Comparison of ENCODE assay signal across 1 cellular context in the genomic region with DNA sequence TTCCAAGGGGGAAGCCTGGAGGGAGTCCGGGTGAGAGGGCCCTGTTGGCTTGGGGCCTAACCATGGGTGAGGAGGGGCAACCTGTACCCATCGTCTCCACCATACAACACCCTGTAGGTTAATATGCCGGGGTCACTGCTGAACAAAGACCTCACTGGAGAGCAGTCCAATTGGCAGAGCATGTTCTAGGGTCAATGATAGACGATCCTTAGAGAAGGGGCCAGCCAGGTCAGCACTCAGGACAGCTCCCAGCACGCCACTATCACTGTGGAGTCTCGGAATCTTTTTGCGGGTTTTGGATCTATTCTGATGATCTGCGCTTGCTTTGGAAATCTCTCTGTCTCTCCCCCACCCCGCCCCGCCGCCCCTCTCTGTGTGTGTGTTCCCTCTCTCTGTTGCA.
TF ChIP-seq lines count a peak whose summit lies in the region.

No MANE protein-coding gene starts in this region.

TF ChIP-seq in WTC11, 78 proteins besides CTCF, POLR2A, EP300 and RAD21 (continued from another document):
- TF ChIP-seq TCF7 (CRISPR knock-in tag; IDR thresholded peaks at IDR 0.05; ENCODE audit: low read depth): no peak
- TF ChIP-seq, protein P1, sequence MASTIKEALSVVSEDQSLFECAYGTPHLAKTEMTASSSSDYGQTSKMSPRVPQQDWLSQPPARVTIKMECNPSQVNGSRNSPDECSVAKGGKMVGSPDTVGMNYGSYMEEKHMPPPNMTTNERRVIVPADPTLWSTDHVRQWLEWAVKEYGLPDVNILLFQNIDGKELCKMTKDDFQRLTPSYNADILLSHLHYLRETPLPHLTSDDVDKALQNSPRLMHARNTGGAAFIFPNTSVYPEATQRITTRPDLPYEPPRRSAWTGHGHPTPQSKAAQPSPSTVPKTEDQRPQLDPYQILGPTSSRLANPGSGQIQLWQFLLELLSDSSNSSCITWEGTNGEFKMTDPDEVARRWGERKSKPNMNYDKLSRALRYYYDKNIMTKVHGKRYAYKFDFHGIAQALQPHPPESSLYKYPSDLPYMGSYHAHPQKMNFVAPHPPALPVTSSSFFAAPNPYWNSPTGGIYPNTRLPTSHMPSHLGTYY (CRISPR knock-in tag; IDR thresholded peaks at IDR 0.05): no peak
- no peak for TF ChIP-seq MXD4 (CRISPR knock-in tag; IDR thresholded peaks at IDR 0.05; ENCODE audit: borderline replicate concordance)
- TF ChIP-seq, protein P2, sequence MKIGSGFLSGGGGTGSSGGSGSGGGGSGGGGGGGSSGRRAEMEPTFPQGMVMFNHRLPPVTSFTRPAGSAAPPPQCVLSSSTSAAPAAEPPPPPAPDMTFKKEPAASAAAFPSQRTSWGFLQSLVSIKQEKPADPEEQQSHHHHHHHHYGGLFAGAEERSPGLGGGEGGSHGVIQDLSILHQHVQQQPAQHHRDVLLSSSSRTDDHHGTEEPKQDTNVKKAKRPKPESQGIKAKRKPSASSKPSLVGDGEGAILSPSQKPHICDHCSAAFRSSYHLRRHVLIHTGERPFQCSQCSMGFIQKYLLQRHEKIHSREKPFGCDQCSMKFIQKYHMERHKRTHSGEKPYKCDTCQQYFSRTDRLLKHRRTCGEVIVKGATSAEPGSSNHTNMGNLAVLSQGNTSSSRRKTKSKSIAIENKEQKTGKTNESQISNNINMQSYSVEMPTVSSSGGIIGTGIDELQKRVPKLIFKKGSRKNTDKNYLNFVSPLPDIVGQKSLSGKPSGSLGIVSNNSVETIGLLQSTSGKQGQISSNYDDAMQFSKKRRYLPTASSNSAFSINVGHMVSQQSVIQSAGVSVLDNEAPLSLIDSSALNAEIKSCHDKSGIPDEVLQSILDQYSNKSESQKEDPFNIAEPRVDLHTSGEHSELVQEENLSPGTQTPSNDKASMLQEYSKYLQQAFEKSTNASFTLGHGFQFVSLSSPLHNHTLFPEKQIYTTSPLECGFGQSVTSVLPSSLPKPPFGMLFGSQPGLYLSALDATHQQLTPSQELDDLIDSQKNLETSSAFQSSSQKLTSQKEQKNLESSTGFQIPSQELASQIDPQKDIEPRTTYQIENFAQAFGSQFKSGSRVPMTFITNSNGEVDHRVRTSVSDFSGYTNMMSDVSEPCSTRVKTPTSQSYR (CRISPR knock-in tag; IDR thresholded peaks at IDR 0.05): no peak
- TF ChIP-seq KAT7 (CRISPR knock-in tag; IDR thresholded peaks at IDR 0.05; ENCODE audit: borderline replicate concordance): no peak
- TF ChIP-seq, protein P3, sequence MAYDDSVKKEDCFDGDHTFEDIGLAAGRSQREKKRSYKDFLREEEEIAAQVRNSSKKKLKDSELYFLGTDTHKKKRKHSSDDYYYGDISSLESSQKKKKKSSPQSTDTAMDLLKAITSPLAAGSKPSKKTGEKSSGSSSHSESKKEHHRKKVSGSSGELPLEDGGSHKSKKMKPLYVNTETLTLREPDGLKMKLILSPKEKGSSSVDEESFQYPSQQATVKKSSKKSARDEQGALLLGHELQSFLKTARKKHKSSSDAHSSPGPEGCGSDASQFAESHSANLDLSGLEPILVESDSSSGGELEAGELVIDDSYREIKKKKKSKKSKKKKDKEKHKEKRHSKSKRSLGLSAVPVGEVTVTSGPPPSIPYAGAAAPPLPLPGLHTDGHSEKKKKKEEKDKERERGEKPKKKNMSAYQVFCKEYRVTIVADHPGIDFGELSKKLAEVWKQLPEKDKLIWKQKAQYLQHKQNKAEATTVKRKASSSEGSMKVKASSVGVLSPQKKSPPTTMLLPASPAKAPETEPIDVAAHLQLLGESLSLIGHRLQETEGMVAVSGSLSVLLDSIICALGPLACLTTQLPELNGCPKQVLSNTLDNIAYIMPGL (CRISPR knock-in tag; IDR thresholded peaks at IDR 0.05): no peak
- no peak for TF ChIP-seq ZNF232 (CRISPR knock-in tag; IDR thresholded peaks at IDR 0.05)
- TF ChIP-seq JAZF1 (CRISPR knock-in tag; IDR thresholded peaks at IDR 0.05): no peak
- no peak for TF ChIP-seq ETV6 (CRISPR knock-in tag; IDR thresholded peaks at IDR 0.05)
- TF ChIP-seq SMAD4 (CRISPR knock-in tag; IDR thresholded peaks at IDR 0.05): no peak
TF ChIP-seq in WTC11: peak in this region for 0.
